In the genomic region with DNA sequence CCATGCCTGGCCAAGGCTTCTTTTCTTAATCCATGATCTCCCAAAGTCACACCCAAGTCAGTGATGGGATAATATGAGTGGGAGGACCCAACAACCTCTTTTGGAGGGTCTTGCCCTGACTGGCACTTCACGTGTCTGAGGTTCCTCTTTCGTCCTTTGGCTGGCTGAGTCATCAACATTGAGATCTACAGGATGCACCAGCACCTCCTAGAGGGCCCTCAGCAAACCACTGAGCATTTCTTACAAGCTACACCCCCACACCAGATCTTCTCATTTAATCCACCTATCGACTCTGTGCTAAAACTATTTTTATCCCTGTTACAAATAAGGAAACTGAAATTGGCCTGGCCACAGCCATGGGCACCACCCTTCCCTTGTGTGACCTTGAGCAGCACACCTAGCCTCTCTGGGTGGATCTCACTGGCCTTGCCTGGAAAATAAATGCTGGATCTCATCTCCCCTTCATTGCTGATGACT, we compare ENCODE assay signal across 8 cellular contexts.
DNase-seq lines count a peak whose midpoint lies in the region; ATAC-seq and TF ChIP-seq lines count a peak whose summit lies in the region.

No MANE protein-coding gene starts in this region.

- ATAC-seq in Right ventricle myocardium inferior = peak; percentile 52
- peak; percentile 83 for ATAC-seq in HG02981 (IDR thresholded peaks at IDR 0.05; ENCODE audit: unreplicated experiment)
- ATAC-seq in right lobe of liver = peak; percentile 60 to 78 (median 68)

- H3K4me1 Mint-ChIP-seq in stimulated activated naive CD8-positive, alpha-beta T cell treated with anti-CD3 and anti-CD28 coated beads, Interleukin-15, Interleukin-2, amounts not matched to agents 100 ng/mL and 50 ng/mL, for 24 hours (ENCODE audit: low read depth) = peaks cover 85% of the 10 kb centered on the region

- H3K27ac ChIP-seq in right lobe of liver = no peak overlapping the region

- no peak for TF ChIP-seq POLR2A in right lobe of liver (IDR thresholded peaks at IDR 0.05)

- H3K9me3 Mint-ChIP-seq in stimulated activated naive CD8-positive, alpha-beta T cell treated with anti-CD3 and anti-CD28 coated beads, Interleukin-15, Interleukin-2, amounts not matched to agents 100 ng/mL and 50 ng/mL, for 24 hours = no peaks in the 10 kb centered on the region

- no peaks in the 10 kb centered on the region for H3K4me1 ChIP-seq in right lobe of liver

- no peaks in the 10 kb centered on the region for H3K27me3 ChIP-seq in right lobe of liver

- peaks cover 20% of the 10 kb centered on the region for H3K36me3 Mint-ChIP-seq in stimulated activated naive CD8-positive, alpha-beta T cell treated with anti-CD3 and anti-CD28 coated beads, Interleukin-15, Interleukin-2, amounts not matched to agents 100 ng/mL and 50 ng/mL, for 24 hours (ENCODE audit: low read depth)

- no peak for DNase-seq in Right ventricle myocardium inferior (ENCODE audit: missing footprints)
- no peak for DNase-seq in cardiac septum (ENCODE audit: low spot score)
- DNase-seq in SIG-M5 (lab: John Stamatoyannopoulos, UW) = peak; percentile 42
- peak; percentile 72 for DNase-seq in activated naive CD4-positive, alpha-beta T cell treated with Interleukin-2 at 50 U/mL for 16 hours
- DNase-seq in right lobe of liver = no peak
- no peak for DNase-seq in superior temporal gyrus (ENCODE audit: extremely low spot score)

- intact Hi-C loops in Right ventricle myocardium inferior (cut with DNase I) (loop anchor here (5.0 kb wide), 1 partner anchor 120 kb away; no protein-coding TSS in a partner anchor), cardiac septum (cut with DNase I) (no loop called here), right lobe of liver (cut with DNase I) (no loop called here)

- 15% methylated on average over 3 of the region's 3 CpGs for WGBS in right lobe of liver (ENCODE audit: insufficient coverage, low coverage, low lambda C conversion rate, missing lambda C conversion rate)

- H3K27ac Mint-ChIP-seq in stimulated activated naive CD8-positive, alpha-beta T cell treated with anti-CD3 and anti-CD28 coated beads, Interleukin-15, Interleukin-2, amounts not matched to agents 100 ng/mL and 50 ng/mL, for 24 hours = peak overlapping the region; percentile 96

- peak overlapping the region; percentile 44 for H3K4me3 Mint-ChIP-seq in stimulated activated naive CD8-positive, alpha-beta T cell treated with anti-CD3 and anti-CD28 coated beads, Interleukin-15, Interleukin-2, amounts not matched to agents 100 ng/mL and 50 ng/mL, for 24 hours

- H3K27me3 Mint-ChIP-seq in stimulated activated naive CD8-positive, alpha-beta T cell treated with anti-CD3 and anti-CD28 coated beads, Interleukin-15, Interleukin-2, amounts not matched to agents 100 ng/mL and 50 ng/mL, for 24 hours = no peaks in the 10 kb centered on the region

- peak; percentile 5 to 34 (median 23) for TF ChIP-seq CTCF in right lobe of liver (IDR thresholded peaks at IDR 0.05)

- no peaks in the 10 kb centered on the region for H3K36me3 ChIP-seq in right lobe of liver

- H3K4me3 ChIP-seq in right lobe of liver = no peak overlapping the region

- no peaks in the 10 kb centered on the region for H3K9me3 ChIP-seq in right lobe of liver

Comparison
In these comparisons a context has a peak if more than half of its experiments do, and no peak if none do; other contexts are left out.
1. DNase-seq: peak in SIG-M5 (single experiment) and activated naive CD4-positive, alpha-beta T cell treated with Interleukin-2 at 50 U/mL for 16 hours (single experiment); none in Right ventricle myocardium inferior (single experiment), cardiac septum (single experiment), right lobe of liver (0 of 3) and superior temporal gyrus (single experiment).
2. Peak in every context shown above with its lines, with median percentiles within 50 percentile points of each other: ATAC-seq.